25 cellular contexts compared by ENCODE assay signal in the genomic region with DNA sequence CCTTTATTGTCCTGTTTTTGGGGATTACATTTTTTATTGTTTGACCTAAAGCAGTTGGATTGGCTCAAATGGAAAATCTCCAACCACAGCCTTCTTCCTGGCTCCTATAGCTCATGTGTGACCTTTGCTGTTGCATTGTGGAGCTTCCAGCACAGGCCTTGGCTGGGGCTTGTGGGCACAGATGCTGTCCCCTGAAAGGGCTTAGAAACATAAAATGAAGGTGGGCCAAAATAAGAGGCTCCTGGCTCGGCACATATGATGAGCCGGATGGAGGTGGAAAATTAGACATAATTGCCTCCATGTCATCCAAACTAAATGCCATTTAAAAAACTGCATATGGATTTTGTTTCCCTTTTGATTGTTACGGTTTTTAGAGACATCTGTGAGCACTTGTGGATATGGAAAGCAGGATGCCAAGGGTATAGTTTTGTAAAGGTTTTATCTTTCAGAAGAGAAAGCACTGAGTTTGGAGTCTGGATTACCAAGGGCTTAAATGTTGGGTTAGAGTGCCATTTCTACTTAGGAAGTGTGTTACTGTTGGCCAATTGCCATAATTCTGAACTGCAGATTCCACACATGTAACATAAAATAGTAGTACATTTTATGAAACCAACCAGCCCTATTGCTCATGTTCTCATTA.
DNase-seq lines count a peak whose midpoint lies in the region; TF ChIP-seq lines count a peak whose summit lies in the region.
"Had no signal": no experiment of that assay in that cellular context is flagged by ENCODE, and none has a peak within 500 bp of the region (broad histone marks: within the 10 kb centered on the region; RNA-seq: fewer than 3 reads in every experiment).

No MANE protein-coding gene starts in this region.

- no peak overlapping the region for H3K4me3 ChIP-seq in fibroblast of pulmonary artery (replicated peaks; ENCODE audit: low read depth, low read length)
- no peak overlapping the region for H3K4me3 ChIP-seq in brain microvascular endothelial cell (ENCODE audit: low read depth, low read length)
- H3K4me3 ChIP-seq in effector memory CD4-positive, alpha-beta T cell (ENCODE audit: insufficient read depth, low read depth, low read length, poor library complexity, severe bottlenecking): no peak overlapping the region
- H3K4me3 ChIP-seq: GM12878, HAP-1, MG63 had no signal

- H3K27ac ChIP-seq in brain microvascular endothelial cell: no peak overlapping the region
- H3K27ac ChIP-seq in effector memory CD4-positive, alpha-beta T cell (ENCODE audit: insufficient read depth, low read length, poor library complexity, severe bottlenecking): no peak overlapping the region
- H3K27ac ChIP-seq: 22Rv1 had no signal

- in situ Hi-C loops in brain microvascular endothelial cell (cut with HindIII; ENCODE audit: low pct_ligation_motif_present, low sequenced_read_pairs): no loop called here

- no peaks in the 10 kb centered on the region for H3K36me3 ChIP-seq in brain microvascular endothelial cell (replicated peaks)
- no peaks in the 10 kb centered on the region for H3K36me3 ChIP-seq in effector memory CD4-positive, alpha-beta T cell (ENCODE audit: control insufficient read depth, insufficient read depth, low read length)
- H3K36me3 ChIP-seq: HAP-1, MG63 had no signal

- DNase-seq in DMS 273 (lab: John Stamatoyannopoulos, UW; ENCODE audit: unreplicated experiment) (peak; percentile 3), DMS 273 treated with DMSO at 0.1 percent for 48 hours (lab: John Stamatoyannopoulos, UW) (no peak), NCI-H510A treated with DMSO at 0.1 percent for 48 hours (lab: John Stamatoyannopoulos, UW) (peak; percentile 36), NCI-H510A (lab: John Stamatoyannopoulos, UW) (no peak), NCI-H446 (lab: John Stamatoyannopoulos, UW) (peak; percentile 57 to 89), fibroblast of pulmonary artery (ENCODE audit: low read depth) (peak; percentile 9), brain microvascular endothelial cell (no peak)
- no peak for DNase-seq in effector memory CD4-positive, alpha-beta T cell
- DNase-seq: ACHN; Calu3; GDM1; GOT3; HFFc6; KBM-7; MG63; NCI-H1417; NCI-H1930; NCI-H345; NCI-H748 treated with DMSO at 0.1 percent for 48 hours; NK-92 treated with Interleukin-12 subunit alpha and Interleukin-12 subunit beta, amount 100 ng/mL, for 24 hours; PC-3; T-helper 2 cell had no signal

- H3K9me3 ChIP-seq in effector memory CD4-positive, alpha-beta T cell (ENCODE audit: control insufficient read depth, low read length): peaks cover 4% of the 10 kb centered on the region
- H3K9me3 ChIP-seq: HAP-1, MG63 had no signal

- TF ChIP-seq CTCF in fibroblast of pulmonary artery (IDR thresholded peaks at IDR 0.05; ENCODE audit: low read length, missing control alignments) (no peak), brain microvascular endothelial cell (IDR thresholded peaks at IDR 0.05; ENCODE audit: low read depth, low read length, missing control alignments) (no peak)

- H3K27me3 ChIP-seq in brain microvascular endothelial cell (replicated peaks): no peaks in the 10 kb centered on the region
- no peaks in the 10 kb centered on the region for H3K27me3 ChIP-seq in effector memory CD4-positive, alpha-beta T cell (replicated peaks; ENCODE audit: control insufficient read depth, insufficient read depth, low read length, poor library complexity, severe bottlenecking)
- H3K27me3 ChIP-seq: MG63 had no signal

- H3K4me1 ChIP-seq in effector memory CD4-positive, alpha-beta T cell (ENCODE audit: control insufficient read depth, insufficient read depth, low read length, poor library complexity, severe bottlenecking): no peaks in the 10 kb centered on the region

Comparison
In these comparisons a context has a peak if more than half of its experiments do, and no peak if none do; other contexts are left out.
1. DNase-seq: peak in DMS 273 (single experiment), NCI-H510A treated with DMSO at 0.1 percent for 48 hours (single experiment), NCI-H446 (2 of 2) and fibroblast of pulmonary artery (single experiment); none in DMS 273 treated with DMSO at 0.1 percent for 48 hours (single experiment), NCI-H510A (single experiment), brain microvascular endothelial cell (single experiment) and effector memory CD4-positive, alpha-beta T cell (0 of 3).